Comparison of ENCODE assay signal across 11 cellular contexts in the genomic region with DNA sequence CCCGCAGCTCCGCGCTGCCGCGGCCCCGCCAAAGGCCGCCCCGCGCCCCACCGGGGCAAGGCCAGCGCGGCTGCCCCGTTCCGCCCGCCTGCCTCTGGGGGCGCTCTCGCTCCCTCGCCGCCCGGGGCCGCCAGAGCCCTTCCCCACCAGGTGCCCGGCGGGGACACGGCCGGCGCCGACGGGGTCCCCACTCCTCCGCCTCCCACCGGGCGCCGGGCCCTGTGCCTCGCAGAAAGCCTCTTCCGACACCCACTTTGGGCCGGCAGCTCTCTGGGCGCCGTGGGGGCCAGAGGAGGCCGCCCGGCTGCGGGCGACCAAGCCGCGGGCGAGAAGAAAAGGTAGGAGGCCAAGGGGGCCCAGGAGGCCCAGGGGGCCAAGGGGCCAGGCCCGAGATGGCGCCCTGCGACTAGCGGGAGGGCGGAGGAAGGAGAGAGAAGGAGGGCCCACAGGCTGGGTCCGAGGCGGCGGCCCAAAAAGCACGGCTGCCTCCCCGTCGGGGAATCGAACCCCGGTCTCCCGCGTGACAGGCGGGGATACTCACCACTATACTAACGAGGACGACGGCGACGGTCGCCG. TPM values are rescaled to one million over a fixed set of nuclear protein-coding genes. Genes with fewer than 3 reads are reported as not detected.
DNase-seq lines count a peak whose midpoint lies in the region; ATAC-seq, FAIRE-seq and TF ChIP-seq lines count a peak whose summit lies in the region.
"Not testable (repeated sequence)": the region's sequence is repeated elsewhere in the genome, so short reads cannot be mapped to it uniquely, and the experiment has no call there.
"Had no signal": no experiment of that assay in that cellular context is flagged by ENCODE, and none has a peak within 500 bp of the region (broad histone marks: within the 10 kb centered on the region; RNA-seq: fewer than 3 reads in every experiment).

No MANE protein-coding gene starts in this region.

- BruUV-seq in K562 (replicated peaks; lab: Mats Ljungman, UMichigan) = not testable (repeated sequence)

- peaks cover 10% of the 10 kb centered on the region for H3K27me3 Mint-ChIP-seq in WTC11 (ENCODE audit: low read depth)

- not testable (repeated sequence) for H3K36me3 Mint-ChIP-seq in WTC11; stimulated activated effector memory CD8-positive, alpha-beta T cell treated with anti-CD3 and anti-CD28 coated beads, Interleukin-12 subunit alpha, Interleukin-12 subunit beta, amount 100 ng/mL, for 72 hours

- not testable (repeated sequence) for H3K27me3 ChIP-seq in K562 (ENCODE audit: control insufficient read depth in 2 of 2, insufficient read depth in 2 of 2, low read length in 2 of 2)

- in situ Hi-C loops in K562 (cut with MboI) = not testable (repeated sequence)

- not testable (repeated sequence) for H2AFZ ChIP-seq in K562 (ENCODE audit: low read depth, low read length)

- not testable (repeated sequence) for H3K4me3 ChIP-seq in K562

- H3K4me1 Mint-ChIP-seq in WTC11; stimulated activated effector memory CD8-positive, alpha-beta T cell treated with anti-CD3 and anti-CD28 coated beads, Interleukin-12 subunit alpha, Interleukin-12 subunit beta, amount 100 ng/mL, for 72 hours: not testable (repeated sequence)

- H3K27ac ChIP-seq in K562 (ENCODE audit: extremely low read depth, low read depth, low read length) = not testable (repeated sequence)

- CTCF ChIA-PET in WTC11 (lab: Charles Lee); K562 (lab: Yijun Ruan, JAX; ENCODE audit: low intra/inter-chr PET ratio): not testable (repeated sequence)

- intact Hi-C loops in K562 (cut with micrococcal nuclease) = loop anchor here (10.0 kb wide), 1 partner anchor 133 kb away; the partner anchor contains the start of gene SDHC

- H3K9me3 ChIP-seq in K562 (replicated peaks; ENCODE audit: control insufficient read depth, insufficient read depth, low read depth, low read length) = not testable (repeated sequence)

- not testable (repeated sequence) for H3K4me1 ChIP-seq in K562 (replicated peaks in 1 of 2; ENCODE audit: control insufficient read depth in 2 of 2, insufficient read depth in 2 of 2, low read length in 2 of 2)

- not testable (repeated sequence) for H4K20me1 ChIP-seq in K562 (replicated peaks; ENCODE audit: control insufficient read depth, insufficient read depth, low read length)

- not testable (repeated sequence) for TF ChIP-seq POLR2A in K562 (conservative IDR thresholded peaks at IDR 0.05)

- not testable (repeated sequence) for H3K4me3 Mint-ChIP-seq in WTC11; stimulated activated effector memory CD8-positive, alpha-beta T cell treated with anti-CD3 and anti-CD28 coated beads, Interleukin-12 subunit alpha, Interleukin-12 subunit beta, amount 100 ng/mL, for 72 hours

- DNase-seq in WTC11 (ENCODE audit: low spot score); K562 (ENCODE audit: extremely low read depth in 1 of 4, low spot score in 3 of 4); stimulated activated effector memory CD8-positive, alpha-beta T cell treated with anti-CD3 and anti-CD28 coated beads, Interleukin-12 subunit alpha, Interleukin-12 subunit beta, amount 100 ng/mL, for 72 hours (ENCODE audit: low spot score in 2 of 2): not testable (repeated sequence)

- not testable (repeated sequence) for TF ChIP-seq EP300 in K562 (IDR thresholded peaks at IDR 0.05; ENCODE audit: low read length)

- H3K9me3 Mint-ChIP-seq in WTC11; stimulated activated effector memory CD8-positive, alpha-beta T cell treated with anti-CD3 and anti-CD28 coated beads, Interleukin-12 subunit alpha, Interleukin-12 subunit beta, amount 100 ng/mL, for 72 hours: not testable (repeated sequence)

- H3K4me2 ChIP-seq in K562 (ENCODE audit: insufficient read depth, low read length) = not testable (repeated sequence)

- not testable (repeated sequence) for TF ChIP-seq CTCF in WTC11 (IDR thresholded peaks at IDR 0.05); K562 (IDR thresholded peaks at IDR 0.05 in 2 of 3, conservative IDR thresholded peaks at IDR 0.05 in 1 of 3; ENCODE audit: insufficient read depth in 2 of 3, low read depth in 1 of 3, low read length in 3 of 3)

- FAIRE-seq in K562 (lab: Jason Lieb, UNC) = not testable (repeated sequence)

- ATAC-seq in GM18498 (IDR thresholded peaks at IDR 0.05; ENCODE audit: unreplicated experiment) (peak; percentile 28), GM19351 (IDR thresholded peaks at IDR 0.05; ENCODE audit: unreplicated experiment) (peak; percentile 34), GM21619 (IDR thresholded peaks at IDR 0.05; ENCODE audit: unreplicated experiment) (peak; percentile 23), HG02840 (IDR thresholded peaks at IDR 0.05; ENCODE audit: low FRiP score, unreplicated experiment) (peak; percentile 32), HG03432 (IDR thresholded peaks at IDR 0.05; ENCODE audit: unreplicated experiment) (peak; percentile 34), WTC11 (peak; percentile 13), K562 (peak; percentile 59)
- ATAC-seq in stimulated activated effector memory CD8-positive, alpha-beta T cell treated with anti-CD3 and anti-CD28 coated beads, Interleukin-12 subunit alpha, Interleukin-12 subunit beta, amount 100 ng/mL, for 72 hours = peak; percentile 46

- H3K27ac Mint-ChIP-seq in WTC11; stimulated activated effector memory CD8-positive, alpha-beta T cell treated with anti-CD3 and anti-CD28 coated beads, Interleukin-12 subunit alpha, Interleukin-12 subunit beta, amount 100 ng/mL, for 72 hours: not testable (repeated sequence)

- POLR2A ChIA-PET in WTC11 (lab: Charles Lee); K562 (lab: Yijun Ruan, JAX): not testable (repeated sequence)

- not testable (repeated sequence) for H3K9me1 ChIP-seq in K562 (ENCODE audit: control insufficient read depth, insufficient read depth, low read length)

- TF ChIP-seq RAD21 in K562 (CRISPR knock-in tag; conservative IDR thresholded peaks at IDR 0.05 in 1 of 2, IDR thresholded peaks at IDR 0.05 in 1 of 2) = not testable (repeated sequence)

- H3K79me2 ChIP-seq in K562 (ENCODE audit: control insufficient read depth, insufficient read depth, low read length) = not testable (repeated sequence)

- whole genome bisulfite sequencing in K562 (ENCODE audit: insufficient coverage, low coverage, missing lambda C conversion rate) = no CpG with 5 or more reads among the region's 67 CpGs

- H3K9ac ChIP-seq in K562 (ENCODE audit: insufficient read depth in 1 of 2, low read depth in 2 of 2, low read length in 2 of 2) = not testable (repeated sequence)

- not testable (repeated sequence) for H3K36me3 ChIP-seq in K562 (ENCODE audit: control insufficient read depth, insufficient read depth, low read length)

RNA-seq across cellular contexts. Expression of gene FCGR2A, which starts 57.4 kb away (rescaled TPM):
- total RNA-seq in WTC11 (2021) (0.74 to 1.1 TPM (median 0.80 TPM) in 3 replicates), K562 (2014; rRNA removed) (101 and 112 TPM in 2 replicates), K562 (2014; rRNA removed; fragmentation: Illumina TruSeq; extraction: Trizol) (113 and 127 TPM in 2 replicates), K562 (2015; rRNA removed; fragmentation: Illumina TruSeq; extraction: Trizol) (117 and 130 TPM in 2 replicates), K562 (2021) (84.4 and 97.8 TPM in 2 replicates)
- total RNA-seq in K562 (2011; cell fraction: chromatin; rRNA removed; ENCODE audit: low replicate concordance) = 389 and 599 TPM in 2 replicates
- 541 and 613 TPM in 2 replicates for total RNA-seq in K562 (2011; cell fraction: nucleolus; rRNA removed)
- 545 and 616 TPM in 2 replicates for total RNA-seq in K562 (2011; cell fraction: nucleoplasm; rRNA removed)
- polyA plus RNA-seq in K562 (2011; rRNA removed) (373 and 504 TPM in 2 replicates), K562 (2014; fragmentation: Illumina TruSeq; extraction: Trizol) (147 and 151 TPM in 2 replicates), K562 (2014; fragmentation: Nextera tagmentation; extraction: Ambion mirVana) (100 to 1,000 TPM in 1 of 2 experiments, 10 to 100 TPM in 1; 80.0 to 112 TPM), K562 (2014; rRNA removed) (124 and 132 TPM in 2 replicates)
- 431 and 516 TPM in 2 replicates for polyA plus RNA-seq in K562 (2011; cell fraction: cytosol; rRNA removed)
- 298 and 350 TPM in 2 replicates for polyA plus RNA-seq in K562 (2011; cell fraction: nucleus; rRNA removed)
- polyA plus RNA-seq in K562 (2012) = 85.7 and 203 TPM in 2 replicates
- 536 and 660 TPM in 2 replicates for polyA minus RNA-seq in K562 (2011; rRNA and poly(A)+ RNA removed)
- 195 and 278 TPM in 2 replicates for polyA minus RNA-seq in K562 (2011; cell fraction: cytosol; rRNA and poly(A)+ RNA removed)
- 253 and 509 TPM in 2 replicates for polyA minus RNA-seq in K562 (2011; cell fraction: nucleus; rRNA and poly(A)+ RNA removed)
- total RNA-seq: activated CD4-positive, alpha-beta T cell treated with anti-CD3 and anti-CD28 coated beads, Interleukin-2, amount 10 ng/mL, durations not matched to agents 7 days and 5 days; H7; osteocyte had no signal

Comparison
In these comparisons a context has a peak if more than half of its experiments do, and no peak if none do; other contexts are left out.
1. RNA of gene FCGR2A, which starts 57.4 kb away (total RNA-seq): 84.4 to 616 TPM in K562; 0.74 to 1.1 TPM in WTC11; every median in the first group is over 10 times any median in the second.
2. Peak in every context shown above with its lines, with median percentiles within 50 percentile points of each other: ATAC-seq.